ENCODE assay signal across 9 cellular contexts in the genomic region with DNA sequence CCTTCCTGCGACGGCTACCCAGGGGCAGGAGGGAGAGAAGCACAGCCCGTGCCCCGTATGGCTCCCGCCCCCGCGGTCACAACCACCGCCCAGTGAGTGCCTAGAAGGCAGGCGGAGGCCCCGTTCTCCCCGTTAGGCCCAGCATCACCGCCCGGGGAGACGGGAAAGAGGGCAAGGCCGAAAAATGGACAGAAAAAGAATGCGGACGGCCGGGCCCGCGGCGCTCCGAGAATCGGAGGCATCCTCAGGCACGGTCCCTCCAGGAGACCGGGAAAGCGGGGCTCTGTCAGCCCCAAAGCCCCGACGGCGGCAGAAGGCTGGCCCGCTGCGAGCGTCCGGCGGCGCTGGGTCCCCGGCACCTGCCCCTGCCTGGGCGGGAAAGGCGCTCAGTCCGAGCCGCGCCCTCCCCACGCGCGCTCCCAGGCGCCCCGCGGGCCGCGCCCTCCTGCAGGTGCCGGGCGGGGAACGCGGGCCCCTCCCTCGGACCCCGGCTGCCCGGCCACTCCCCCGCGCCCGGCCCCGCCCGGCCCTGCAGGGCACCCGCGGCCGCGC. TPM values are rescaled to one million over a fixed set of nuclear protein-coding genes. Genes with fewer than 3 reads are reported as not detected.
DNase-seq lines count a peak whose midpoint lies in the region; ATAC-seq lines count a peak whose summit lies in the region.
"Had no signal": no experiment of that assay in that cellular context is flagged by ENCODE, and none has a peak within 500 bp of the region (broad histone marks: within the 10 kb centered on the region; RNA-seq: fewer than 3 reads in every experiment).

No MANE protein-coding gene starts in this region.

- H3K36me3 ChIP-seq in CD4-positive, CD25-positive, alpha-beta regulatory T cell (ENCODE audit: control insufficient read depth, insufficient read depth, low read length), result no peaks in the 10 kb centered on the region
- peaks cover 4 to 5% of the 10 kb centered on the region in 2 experiments for H3K36me3 ChIP-seq in trophoblast cell (ENCODE audit: control insufficient read depth in 1 of 2, insufficient read depth in 2 of 2, low read length in 2 of 2)

- H3K27ac Mint-ChIP-seq in CD4-positive, CD25-positive, alpha-beta regulatory T cell, result peak overlapping the region; percentile 84 to 98 (median 93)

- peak overlapping the region; percentile 77 for H2AK5ac ChIP-seq in trophoblast cell (ENCODE audit: low read length)

- peaks cover 13% of the 10 kb centered on the region for H3K79me1 ChIP-seq in trophoblast cell (ENCODE audit: low read length)

- H3K9me3 Mint-ChIP-seq in CD4-positive, CD25-positive, alpha-beta regulatory T cell, result no peaks in the 10 kb centered on the region
- H3K9me3 Mint-ChIP-seq in activated T-cell treated with anti-CD3 and anti-CD28 coated beads, Interleukin-2, amount 50 U/mL, for 4 hours, result no peaks in the 10 kb centered on the region

- peak overlapping the region; percentile 91 to 97 (median 95) for H3K4me3 Mint-ChIP-seq in CD4-positive, CD25-positive, alpha-beta regulatory T cell
- H3K4me3 Mint-ChIP-seq in activated T-cell treated with anti-CD3 and anti-CD28 coated beads, Interleukin-2, amount 50 U/mL, for 4 hours, result peak overlapping the region; percentile 88

- peak overlapping the region; percentile 71 for H3K4me3 ChIP-seq in CD4-positive, CD25-positive, alpha-beta regulatory T cell (ENCODE audit: low read depth, low read length)
- peak overlapping the region; percentile 84 for H3K4me3 ChIP-seq in Jurkat, Clone E6-1 (ENCODE audit: low read length)
- peak overlapping the region; percentile 90 for H3K4me3 ChIP-seq in trophoblast cell (ENCODE audit: low read depth, low read length)

- peak in 2 of 3 donors; percentile 34 to 49 for DNase-seq in CD4-positive, CD25-positive, alpha-beta regulatory T cell
- no peak for DNase-seq in Jurkat, Clone E6-1 (ENCODE audit: low read depth, low spot score)
- DNase-seq in activated T-cell treated with anti-CD3 and anti-CD28 coated beads, Interleukin-2, amount 50 U/mL, for 4 hours, result peak; percentile 35
- DNase-seq in foreskin melanocyte (peak; percentile 12), trophoblast cell (peak in 1 of 2 donors; percentile 31), superior temporal gyrus (ENCODE audit: extremely low spot score) (no peak), NCI-H2029 (lab: John Stamatoyannopoulos, UW) (no peak)

- H3K27ac ChIP-seq in CD4-positive, CD25-positive, alpha-beta regulatory T cell (ENCODE audit: insufficient read depth, low read length, poor library complexity, severe bottlenecking), result peak overlapping the region; percentile 72
- peak overlapping the region; percentile 52 for H3K27ac ChIP-seq in trophoblast cell (ENCODE audit: low read depth, low read length)

- H4K91ac ChIP-seq in trophoblast cell (ENCODE audit: low read depth, low read length), result peak overlapping the region; percentile 75

- no peaks in the 10 kb centered on the region for H3K9me3 ChIP-seq in CD4-positive, CD25-positive, alpha-beta regulatory T cell (ENCODE audit: control insufficient read depth in 2 of 2, low read length in 2 of 2)
- H3K9me3 ChIP-seq in trophoblast cell (ENCODE audit: insufficient read depth, low read depth, low read length), result peaks cover 2% of the 10 kb centered on the region

- peaks cover 24% of the 10 kb centered on the region for H3K4me1 ChIP-seq in CD4-positive, CD25-positive, alpha-beta regulatory T cell (ENCODE audit: control insufficient read depth, insufficient read depth, low read length, poor library complexity, severe bottlenecking)
- peaks cover 9 to 14% of the 10 kb centered on the region in 2 experiments for H3K4me1 ChIP-seq in trophoblast cell (ENCODE audit: control insufficient read depth in 1 of 2, insufficient read depth in 2 of 2, low read length in 2 of 2)

- H3K14ac ChIP-seq in trophoblast cell (ENCODE audit: low read length), result peak overlapping the region; percentile 59

- peaks cover 15% of the 10 kb centered on the region for H3K79me2 ChIP-seq in trophoblast cell (ENCODE audit: control insufficient read depth, insufficient read depth, low read length, poor library complexity)

- WGBS in trophoblast cell (ENCODE audit: extremely low coverage, insufficient coverage, insufficient read length), result no CpG with 5 or more reads among the region's 65 CpGs

- peak overlapping the region; percentile 66 for H4K8ac ChIP-seq in trophoblast cell (ENCODE audit: low read depth, low read length)

- H2BK5ac ChIP-seq in trophoblast cell (ENCODE audit: low read depth, low read length, poor library complexity), result peak overlapping the region; percentile 47

- peak overlapping the region; percentile 39 for H2BK120ac ChIP-seq in trophoblast cell (ENCODE audit: insufficient read depth, low read length, poor library complexity)

- H3K27me3 ChIP-seq in CD4-positive, CD25-positive, alpha-beta regulatory T cell (ENCODE audit: control insufficient read depth, insufficient read depth, low read length), result no peaks in the 10 kb centered on the region
- H3K27me3 ChIP-seq in trophoblast cell (ENCODE audit: insufficient read depth, low read length), result no peaks in the 10 kb centered on the region

- H3K4me1 Mint-ChIP-seq in CD4-positive, CD25-positive, alpha-beta regulatory T cell, result peaks cover 5 to 29% (median 12%) of the 10 kb centered on the region in 4 donors
- H3K4me1 Mint-ChIP-seq in activated T-cell treated with anti-CD3 and anti-CD28 coated beads, Interleukin-2, amount 50 U/mL, for 4 hours (ENCODE audit: low read depth), result peaks cover 21% of the 10 kb centered on the region

- no peaks in the 10 kb centered on the region for H3K27me3 Mint-ChIP-seq in CD4-positive, CD25-positive, alpha-beta regulatory T cell
- no peaks in the 10 kb centered on the region for H3K27me3 Mint-ChIP-seq in activated T-cell treated with anti-CD3 and anti-CD28 coated beads, Interleukin-2, amount 50 U/mL, for 4 hours (ENCODE audit: low read depth)

- peak overlapping the region; percentile 87 for H3K4ac ChIP-seq in trophoblast cell (ENCODE audit: low read depth, low read length)

- peak overlapping the region; percentile 49 for H4K12ac ChIP-seq in trophoblast cell (ENCODE audit: low read depth, low read length)

- no peak overlapping the region for H3K23ac ChIP-seq in trophoblast cell (ENCODE audit: low read length)

- H3K9ac ChIP-seq in trophoblast cell (ENCODE audit: low read length), result peak overlapping the region; percentile 42

- H2BK12ac ChIP-seq in trophoblast cell (ENCODE audit: low read length), result no peak overlapping the region

- H3K4me2 ChIP-seq in trophoblast cell (ENCODE audit: low read length), result peak overlapping the region; percentile 68

- H3K36me3 Mint-ChIP-seq in CD4-positive, CD25-positive, alpha-beta regulatory T cell, result no peaks in the 10 kb centered on the region
- peaks cover 2% of the 10 kb centered on the region for H3K36me3 Mint-ChIP-seq in activated T-cell treated with anti-CD3 and anti-CD28 coated beads, Interleukin-2, amount 50 U/mL, for 4 hours (ENCODE audit: insufficient read depth)

- peak overlapping the region; percentile 50 for H3K18ac ChIP-seq in trophoblast cell (ENCODE audit: low read length)

- peak overlapping the region; percentile 50 for H2AFZ ChIP-seq in trophoblast cell (ENCODE audit: insufficient read depth, low read length, poor library complexity)

- ATAC-seq in CD4-positive, CD25-positive, alpha-beta regulatory T cell (ENCODE audit: low read depth in 2 of 2), result peak; percentile 7 to 22
- ATAC-seq in GM21390 (IDR thresholded peaks at IDR 0.05; ENCODE audit: unreplicated experiment), result peak; percentile 65
- ATAC-seq in activated T-cell treated with anti-CD3 and anti-CD28 coated beads, Interleukin-2, amount 50 U/mL, for 4 hours, result peak; percentile 44 to 46

RNA-seq across cellular contexts. Expression of gene MCRIP1, which starts 0.4 kb away (rescaled TPM):
- total RNA-seq in CD4-positive, CD25-positive, alpha-beta regulatory T cell, result 59.9 TPM
- 10 to 100 TPM; 58.1 to 93.2 (median 77.1) TPM for polyA plus RNA-seq in CD4-positive, CD25-positive, alpha-beta regulatory T cell
- 94.1 TPM for polyA plus RNA-seq in Jurkat, Clone E6-1 (2012; ENCODE audit: insufficient read depth, insufficient read length)
- total RNA-seq in activated T-cell treated with anti-CD3 and anti-CD28 coated beads, Interleukin-2, amount 50 U/mL, for 4 hours, result 100 to 1,000 TPM; 100 to 112 (median 110) TPM
- 120 and 125 TPM in 2 replicates for polyA plus RNA-seq in trophoblast cell (2013)

RNA-seq across cellular contexts. Expression of gene PPP1R27, which starts 2.2 kb away (rescaled TPM):
- not detected for total RNA-seq in CD4-positive, CD25-positive, alpha-beta regulatory T cell
- not detected for polyA plus RNA-seq in CD4-positive, CD25-positive, alpha-beta regulatory T cell
- polyA plus RNA-seq in Jurkat, Clone E6-1 (2012; ENCODE audit: insufficient read depth, insufficient read length), result not detected
- not detected for total RNA-seq in activated T-cell treated with anti-CD3 and anti-CD28 coated beads, Interleukin-2, amount 50 U/mL, for 4 hours
- 0.33 and 0.43 TPM in 2 replicates for polyA plus RNA-seq in trophoblast cell (2013)
- total RNA-seq: NCI-H460 had no signal

RNA-seq across cellular contexts. Expression of gene P4HB, which starts 27.7 kb away (rescaled TPM):
- 231 TPM for total RNA-seq in CD4-positive, CD25-positive, alpha-beta regulatory T cell
- 100 to 1,000 TPM; 186 to 216 (median 207) TPM for polyA plus RNA-seq in CD4-positive, CD25-positive, alpha-beta regulatory T cell
- 267 TPM for polyA plus RNA-seq in Jurkat, Clone E6-1 (2012; ENCODE audit: insufficient read depth, insufficient read length)
- total RNA-seq in activated T-cell treated with anti-CD3 and anti-CD28 coated beads, Interleukin-2, amount 50 U/mL, for 4 hours, result 100 to 1,000 TPM; 442 to 487 (median 478) TPM
- polyA plus RNA-seq in trophoblast cell (2013), result 2,115 and 2,196 TPM in 2 replicates

RNA-seq across cellular contexts. Expression of gene GCGR, which starts 28.7 kb away (rescaled TPM):
- not detected for total RNA-seq in CD4-positive, CD25-positive, alpha-beta regulatory T cell
- polyA plus RNA-seq in CD4-positive, CD25-positive, alpha-beta regulatory T cell, result not detected
- not detected for polyA plus RNA-seq in Jurkat, Clone E6-1 (2012; ENCODE audit: insufficient read depth, insufficient read length)
- not detected for total RNA-seq in activated T-cell treated with anti-CD3 and anti-CD28 coated beads, Interleukin-2, amount 50 U/mL, for 4 hours
- polyA plus RNA-seq in trophoblast cell (2013), result 0.04 and 0.07 TPM in 2 replicates

RNA-seq across cellular contexts. Expression of gene ARHGDIA, which starts 38.5 kb away (rescaled TPM):
- total RNA-seq in CD4-positive, CD25-positive, alpha-beta regulatory T cell, result 578 TPM
- polyA plus RNA-seq in CD4-positive, CD25-positive, alpha-beta regulatory T cell, result 100 to 1,000 TPM in 2 of 4 donors, 10 to 100 TPM in 2; 91.4 to 141 (median 99.4) TPM
- 572 TPM for polyA plus RNA-seq in Jurkat, Clone E6-1 (2012; ENCODE audit: insufficient read depth, insufficient read length)
- 100 to 1,000 TPM; 789 to 858 (median 821) TPM for total RNA-seq in activated T-cell treated with anti-CD3 and anti-CD28 coated beads, Interleukin-2, amount 50 U/mL, for 4 hours
- polyA plus RNA-seq in trophoblast cell (2013), result 397 and 403 TPM in 2 replicates

Comparison
In these comparisons a context has a peak if more than half of its experiments do, and no peak if none do; other contexts are left out.
1. ATAC-seq: peak in every context shown above with its lines; median percentile 65 in GM21390; 45 in activated T-cell treated with anti-CD3 and anti-CD28 coated beads, Interleukin-2, amount 50 U/mL, for 4 hours; 14 in CD4-positive, CD25-positive, alpha-beta regulatory T cell.
2. DNase-seq: peak in CD4-positive, CD25-positive, alpha-beta regulatory T cell (2 of 3), activated T-cell treated with anti-CD3 and anti-CD28 coated beads, Interleukin-2, amount 50 U/mL, for 4 hours (single experiment) and foreskin melanocyte (single experiment); none in Jurkat, Clone E6-1 (single experiment), superior temporal gyrus (single experiment) and NCI-H2029 (single experiment).
3. Peak in every context shown above with its lines, with median percentiles within 50 percentile points of each other: H3K4me3 ChIP-seq.